15 cellular contexts compared by ENCODE assay signal in genomic region chr15:72592103-72592502, GRCh38.
DNase-seq lines count a peak whose midpoint lies in the region; ATAC-seq and TF ChIP-seq lines count a peak whose summit lies in the region.
"Had no signal": no experiment of that assay in that cellular context is flagged by ENCODE, and none has a peak within 500 bp of the region (broad histone marks: within the 10 kb centered on the region; RNA-seq: fewer than 3 reads in every experiment).

No MANE protein-coding gene starts in this region.

- TF ChIP-seq POLR2A in erythroblast (IDR thresholded peaks at IDR 0.05; ENCODE audit: low read length) = no peak
- TF ChIP-seq POLR2A in esophagus squamous epithelium (IDR thresholded peaks at IDR 0.05) = no peak
- TF ChIP-seq POLR2A in thyroid gland (IDR thresholded peaks at IDR 0.05) = no peak

- TF ChIP-seq CTCF in cardiac muscle cell (IDR thresholded peaks at IDR 0.05; ENCODE audit: low read depth, low read length) (no peak), esophagus squamous epithelium (IDR thresholded peaks at IDR 0.05) (no peak), thyroid gland (IDR thresholded peaks at IDR 0.05) (no peak)

- H3K4me3 ChIP-seq in cardiac muscle cell (no peak overlapping the region), right cardiac atrium (ENCODE audit: low read length) (no peak overlapping the region), esophagus squamous epithelium (no peak overlapping the region), thyroid gland (replicated peaks in 1 of 3) (no peak overlapping the region)
- H3K4me3 ChIP-seq: GM23338 had no signal

- H3K4me1 ChIP-seq in cardiac muscle cell (ENCODE audit: low read depth) (no peaks in the 10 kb centered on the region), right cardiac atrium (ENCODE audit: control insufficient read depth, insufficient read depth, low read length) (no peaks in the 10 kb centered on the region), esophagus squamous epithelium (no peaks in the 10 kb centered on the region), thyroid gland (peaks cover 9 to 13% of the 10 kb centered on the region in 2 donors)
- H3K4me1 ChIP-seq: BE2C had no signal

- WGBS in right cardiac atrium = 72% methylated on average over 1 of the region's 1 CpG
- WGBS in esophagus squamous epithelium, 2 donors = 71 to 78% methylated on average over 1 of the region's 1 CpG
- 79 to 81% methylated on average over 1 of the region's 1 CpG for WGBS in thyroid gland, 2 donors

- intact Hi-C loops in right cardiac atrium (cut with DNase I) (no loop called here), esophagus squamous epithelium (cut with DNase I) (loop anchor here (10.0 kb wide), 1 partner anchor 277 kb away; no protein-coding TSS in a partner anchor), thyroid gland (cut with DNase I) (no loop called here)

- DNase-seq in cardiac muscle cell (ENCODE audit: low read depth in 1 of 2, low spot score in 1 of 2) = no peak
- no peak for DNase-seq in right cardiac atrium
- DNase-seq in OCI-M2 (lab: John Stamatoyannopoulos, UW; ENCODE audit: unreplicated experiment) = peak; percentile 47
- DNase-seq in erythroblast (lab: John Stamatoyannopoulos, UW) = peak; percentile 13 to 58
- no peak for DNase-seq in esophagus squamous epithelium (lab: John Stamatoyannopoulos, UW)
- no peak for DNase-seq in NCI-H2196 (lab: John Stamatoyannopoulos, UW; ENCODE audit: unreplicated experiment)
- DNase-seq in thyroid gland = no peak
- DNase-seq: BE2C; CD4-positive, alpha-beta memory T cell; COR-L47; DMS153; DMS79 treated with DMSO at 0.1 percent for 48 hours; H9 had no signal

- ATAC-seq in right cardiac atrium = no peak
- ATAC-seq: GM23338 had no signal

- H3K27ac ChIP-seq in cardiac muscle cell (peak overlapping the region; percentile 61), right cardiac atrium (ENCODE audit: low read length) (no peak overlapping the region), esophagus squamous epithelium (no peak overlapping the region), thyroid gland (peak overlapping the region in 1 of 3 donors; percentile 62)
- H3K27ac ChIP-seq: C4-2B had no signal

- no peaks in the 10 kb centered on the region for H3K36me3 ChIP-seq in cardiac muscle cell
- H3K36me3 ChIP-seq in esophagus squamous epithelium = peaks cover 0 to 3% (median 0%) of the 10 kb centered on the region in 3 donors
- no peaks in the 10 kb centered on the region for H3K36me3 ChIP-seq in thyroid gland
- H3K36me3 ChIP-seq: BE2C had no signal

- no peaks in the 10 kb centered on the region for H3K27me3 ChIP-seq in cardiac muscle cell
- H3K27me3 ChIP-seq in right cardiac atrium (ENCODE audit: control insufficient read depth, insufficient read depth) = no peaks in the 10 kb centered on the region
- H3K27me3 ChIP-seq in esophagus squamous epithelium = no peaks in the 10 kb centered on the region
- no peaks in the 10 kb centered on the region for H3K27me3 ChIP-seq in thyroid gland
- H3K27me3 ChIP-seq: BE2C had no signal

- no peaks in the 10 kb centered on the region for H3K9me3 ChIP-seq in cardiac muscle cell (ENCODE audit: low read depth)
- H3K9me3 ChIP-seq in right cardiac atrium (ENCODE audit: control insufficient read depth, low read length) = no peaks in the 10 kb centered on the region
- H3K9me3 ChIP-seq in esophagus squamous epithelium = no peaks in the 10 kb centered on the region
- H3K9me3 ChIP-seq in thyroid gland = no peaks in the 10 kb centered on the region
- H3K9me3 ChIP-seq: BE2C had no signal

Comparison
In these comparisons a context has a peak if more than half of its experiments do, and no peak if none do; other contexts are left out.
1. DNase-seq: peak in OCI-M2 (single experiment) and erythroblast (2 of 2); none in cardiac muscle cell (0 of 2), right cardiac atrium (0 of 3), esophagus squamous epithelium (single experiment), NCI-H2196 (single experiment) and thyroid gland (0 of 2).